Comparison of ENCODE assay signal across 14 cellular contexts in the genomic region with DNA sequence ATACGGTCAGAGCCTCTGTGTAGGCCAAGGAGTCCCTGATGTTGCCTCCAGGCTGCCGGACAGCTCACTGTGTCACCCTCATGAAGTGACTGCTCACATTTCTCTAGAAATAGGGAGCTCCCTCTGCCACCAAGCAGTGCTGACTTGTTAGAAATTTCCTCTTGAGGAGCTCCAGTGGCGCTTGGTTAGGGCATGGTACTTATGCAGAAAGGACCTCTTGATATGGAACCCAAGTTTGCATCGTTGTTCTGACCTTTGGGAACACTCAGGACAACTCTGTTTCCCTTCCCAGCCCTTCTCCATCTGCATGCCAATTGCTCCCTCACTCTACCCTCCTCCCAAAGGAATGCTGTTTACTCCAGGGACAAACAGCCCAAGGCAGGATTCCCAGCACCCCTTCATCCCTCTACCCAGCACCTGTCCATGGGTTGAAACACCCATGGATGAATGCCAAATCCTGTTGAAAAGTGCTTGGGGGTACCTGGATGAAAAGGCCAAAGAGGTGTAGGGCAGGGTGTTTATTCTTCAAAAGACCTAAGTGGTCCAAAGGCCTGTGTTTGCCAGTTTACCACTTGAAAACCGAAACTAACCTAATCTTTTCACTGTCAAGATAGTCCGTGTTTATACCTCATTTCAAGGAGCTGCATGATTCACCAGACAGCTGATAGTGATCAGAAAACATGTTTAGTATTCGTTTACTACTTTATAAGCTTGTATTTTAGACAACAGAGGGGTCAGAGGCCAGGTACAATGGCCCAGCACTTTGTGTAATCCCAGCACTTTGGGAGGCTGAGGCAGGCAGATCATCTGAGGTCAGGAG. TPM values are rescaled to one million over a fixed set of nuclear protein-coding genes. Genes with fewer than 3 reads are reported as not detected.
DNase-seq lines count a peak whose midpoint lies in the region; ATAC-seq and TF ChIP-seq lines count a peak whose summit lies in the region.
"Had no signal": no experiment of that assay in that cellular context is flagged by ENCODE, and none has a peak within 500 bp of the region (broad histone marks: within the 10 kb centered on the region; RNA-seq: fewer than 3 reads in every experiment).

No MANE protein-coding gene starts in this region.

- no peak overlapping the region for H3K14ac ChIP-seq in trophoblast cell (ENCODE audit: low read length)

- no peak overlapping the region for H3K4ac ChIP-seq in trophoblast cell (ENCODE audit: low read depth, low read length)

- H3K4me3 ChIP-seq in endodermal cell (ENCODE audit: low read length) = no peak overlapping the region
- no peak overlapping the region for H3K4me3 ChIP-seq in trophoblast cell (ENCODE audit: low read depth, low read length)

- H3K79me1 ChIP-seq in trophoblast cell (ENCODE audit: low read length) = peaks cover 3% of the 10 kb centered on the region

- DNase-seq in NCI-H2196 (lab: John Stamatoyannopoulos, UW; ENCODE audit: unreplicated experiment) (peak; percentile 41), NCI-H2196 treated with DMSO at 0.1 percent for 48 hours (lab: John Stamatoyannopoulos, UW; ENCODE audit: unreplicated experiment) (no peak), NCI-H1105 (lab: John Stamatoyannopoulos, UW) (peak; percentile 76), endodermal cell (peak; percentile 80), trophoblast cell (peak; percentile 69 to 89), NOMO-1 (lab: John Stamatoyannopoulos, UW; ENCODE audit: unreplicated experiment in 2 of 2) (no peak)
- no peak for DNase-seq in activated effector memory CD4-positive, alpha-beta T cell treated with Interleukin-2 at 50 U/mL for 16 hours
- DNase-seq: activated CD4-positive, alpha-beta T cell treated with anti-CD3 and anti-CD28 coated beads for 1 hour; activated naive CD8-positive, alpha-beta T cell treated with anti-CD3 and anti-CD28 coated beads for 36 hours; kidney glomerular epithelial cell; NCI-H446; stimulated activated naive B cell treated with anti-CD40 and anti-IgM and Interleukin-4, amounts not matched to agents 10 μg/mL and 1 μg/mL and 100 μg/mL, for 72 hours; T-helper 1 cell had no signal

- no peaks in the 10 kb centered on the region for H3K79me2 ChIP-seq in trophoblast cell (ENCODE audit: control insufficient read depth, insufficient read depth, low read length, poor library complexity)

- H2AK5ac ChIP-seq in trophoblast cell (ENCODE audit: low read length) = no peak overlapping the region

- H3K9ac ChIP-seq in endodermal cell (ENCODE audit: extremely low read depth, low read length, poor library complexity, severe bottlenecking) = no peak overlapping the region
- H3K9ac ChIP-seq in trophoblast cell (ENCODE audit: low read length) = no peak overlapping the region

- H3K27me3 ChIP-seq in endodermal cell (ENCODE audit: control insufficient read depth, insufficient read depth, low read length, poor library complexity, severe bottlenecking) (no peaks in the 10 kb centered on the region), trophoblast cell (ENCODE audit: insufficient read depth, low read length) (no peaks in the 10 kb centered on the region)

- H3K23ac ChIP-seq in trophoblast cell (ENCODE audit: low read length) = no peak overlapping the region

- no peak overlapping the region for H4K91ac ChIP-seq in trophoblast cell (ENCODE audit: low read depth, low read length)

- no peak overlapping the region for H3K27ac ChIP-seq in endodermal cell (ENCODE audit: low read depth, low read length)
- H3K27ac ChIP-seq in trophoblast cell (ENCODE audit: low read depth, low read length) = peak overlapping the region; percentile 63

- H4K12ac ChIP-seq in trophoblast cell (ENCODE audit: low read depth, low read length) = no peak overlapping the region

- no peaks in the 10 kb centered on the region for H3K36me3 ChIP-seq in endodermal cell (ENCODE audit: control insufficient read depth, insufficient read depth, low read length)
- no peaks in the 10 kb centered on the region for H3K36me3 ChIP-seq in trophoblast cell (ENCODE audit: control insufficient read depth in 1 of 2, insufficient read depth in 2 of 2, low read length in 2 of 2)

- H2BK120ac ChIP-seq in trophoblast cell (ENCODE audit: insufficient read depth, low read length, poor library complexity) = no peak overlapping the region

- H3K18ac ChIP-seq in trophoblast cell (ENCODE audit: low read length) = no peak overlapping the region

- ATAC-seq in HG02973 (IDR thresholded peaks at IDR 0.05; ENCODE audit: unreplicated experiment) = no peak
- ATAC-seq: stimulated activated naive B cell treated with anti-CD40 and anti-IgM and Interleukin-4, amounts not matched to agents 10 μg/mL and 1 μg/mL and 100 μg/mL, for 72 hours had no signal

- H3K36me3 Mint-ChIP-seq in endodermal cell (ENCODE audit: low read depth) = no peaks in the 10 kb centered on the region
- H3K36me3 Mint-ChIP-seq: activated naive CD8-positive, alpha-beta T cell treated with anti-CD3 and anti-CD28 coated beads for 36 hours; stimulated activated naive B cell treated with anti-CD40 and anti-IgM and Interleukin-4, amounts not matched to agents 10 μg/mL and 1 μg/mL and 100 μg/mL, for 72 hours had no signal

- peaks cover 2% of the 10 kb centered on the region for H3K27me3 Mint-ChIP-seq in endodermal cell (ENCODE audit: insufficient read depth)

- H3K4me1 ChIP-seq in endodermal cell (ENCODE audit: control insufficient read depth, insufficient read depth, low read length) (peaks cover 3% of the 10 kb centered on the region), trophoblast cell (ENCODE audit: control insufficient read depth in 1 of 2, insufficient read depth in 2 of 2, low read length in 2 of 2) (peaks cover 3 to 9% of the 10 kb centered on the region in 2 experiments)

- H3K27ac Mint-ChIP-seq in endodermal cell = peak overlapping the region; percentile 90
- H3K27ac Mint-ChIP-seq: activated naive CD8-positive, alpha-beta T cell treated with anti-CD3 and anti-CD28 coated beads for 36 hours; stimulated activated naive B cell treated with anti-CD40 and anti-IgM and Interleukin-4, amounts not matched to agents 10 μg/mL and 1 μg/mL and 100 μg/mL, for 72 hours had no signal

- no peaks in the 10 kb centered on the region for H3K9me3 Mint-ChIP-seq in endodermal cell
- H3K9me3 Mint-ChIP-seq: activated naive CD8-positive, alpha-beta T cell treated with anti-CD3 and anti-CD28 coated beads for 36 hours; stimulated activated naive B cell treated with anti-CD40 and anti-IgM and Interleukin-4, amounts not matched to agents 10 μg/mL and 1 μg/mL and 100 μg/mL, for 72 hours had no signal

- H3K4me2 ChIP-seq in trophoblast cell (ENCODE audit: low read length) = no peak overlapping the region

- no peak overlapping the region for H2BK5ac ChIP-seq in trophoblast cell (ENCODE audit: low read depth, low read length, poor library complexity)

- no peak for TF ChIP-seq CTCF in endodermal cell (conservative IDR thresholded peaks at IDR 0.05)

- H3K4me3 Mint-ChIP-seq in endodermal cell = no peak overlapping the region
- H3K4me3 Mint-ChIP-seq: activated naive CD8-positive, alpha-beta T cell treated with anti-CD3 and anti-CD28 coated beads for 36 hours; stimulated activated naive B cell treated with anti-CD40 and anti-IgM and Interleukin-4, amounts not matched to agents 10 μg/mL and 1 μg/mL and 100 μg/mL, for 72 hours had no signal

- H4K8ac ChIP-seq in trophoblast cell (ENCODE audit: low read depth, low read length) = no peak overlapping the region

- WGBS in endodermal cell (ENCODE audit: insufficient coverage in 1 of 2, insufficient read length in 1 of 2), 2 experiments = 46 to 54% methylated on average over 6 to 7 of the region's 7 CpGs
- no CpG with 5 or more reads among the region's 7 CpGs for WGBS in trophoblast cell (ENCODE audit: extremely low coverage, insufficient coverage, insufficient read length)

- no peaks in the 10 kb centered on the region for H3K9me3 ChIP-seq in endodermal cell (ENCODE audit: control insufficient read depth, low read length)
- H3K9me3 ChIP-seq in trophoblast cell (ENCODE audit: insufficient read depth, low read depth, low read length) = no peaks in the 10 kb centered on the region

- H2BK12ac ChIP-seq in trophoblast cell (ENCODE audit: low read length) = peak overlapping the region; percentile 73

- H3K4me1 Mint-ChIP-seq in endodermal cell = peaks cover 15% of the 10 kb centered on the region
- H3K4me1 Mint-ChIP-seq: activated naive CD8-positive, alpha-beta T cell treated with anti-CD3 and anti-CD28 coated beads for 36 hours; stimulated activated naive B cell treated with anti-CD40 and anti-IgM and Interleukin-4, amounts not matched to agents 10 μg/mL and 1 μg/mL and 100 μg/mL, for 72 hours had no signal

- H2AFZ ChIP-seq in trophoblast cell (ENCODE audit: insufficient read depth, low read length, poor library complexity) = no peak overlapping the region

RNA-seq across cellular contexts. Expression of a gene that starts 51.1 kb away (rescaled TPM):
- total RNA-seq in endodermal cell = 1 to 10 TPM; 1.9 to 2.6 TPM
- 1.9 TPM for polyA plus RNA-seq in endodermal cell (2013, experiment 1 of 2)
- 1.4 TPM for polyA plus RNA-seq in endodermal cell (2013, experiment 2 of 2)
- 44.4 and 44.9 TPM in 2 replicates for polyA plus RNA-seq in trophoblast cell (2013)

Comparison
In these comparisons a context has a peak if more than half of its experiments do, and no peak if none do; other contexts are left out.
1. DNase-seq: peak in NCI-H2196 (single experiment), NCI-H1105 (single experiment), endodermal cell (single experiment) and trophoblast cell (2 of 2); none in NCI-H2196 treated with DMSO at 0.1 percent for 48 hours (single experiment), NOMO-1 (0 of 2) and activated effector memory CD4-positive, alpha-beta T cell treated with Interleukin-2 at 50 U/mL for 16 hours (single experiment).